ENCODE assay signal across 1 cellular context in the genomic region with DNA sequence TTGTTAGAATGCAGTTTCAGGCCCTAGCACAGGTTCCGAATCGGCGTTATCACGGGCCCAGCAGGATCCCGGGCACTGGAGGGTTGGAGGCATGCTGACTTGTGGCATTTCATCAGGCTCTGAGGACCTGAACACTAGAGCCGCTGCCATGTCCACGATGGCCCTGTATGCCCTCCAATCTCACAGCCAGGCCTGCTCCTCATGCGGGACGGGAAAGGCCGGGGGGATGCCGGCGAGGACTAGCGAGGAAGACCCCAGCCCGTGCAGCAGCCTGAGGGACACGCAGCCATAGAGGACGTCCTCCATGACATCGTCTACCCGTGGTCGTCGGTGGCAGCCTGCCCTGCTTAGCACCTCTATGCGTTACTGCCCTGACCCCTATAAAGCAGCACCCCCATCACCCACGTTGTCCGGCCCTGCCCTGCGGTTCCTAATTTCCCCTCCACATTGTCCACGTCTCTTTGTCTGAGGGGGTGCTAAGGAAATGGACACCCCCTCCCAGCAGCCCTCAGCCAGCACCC.
TF ChIP-seq lines count a peak whose summit lies in the region.

No MANE protein-coding gene starts in this region.

TF ChIP-seq in HepG2, 621 proteins besides CTCF, POLR2A, EP300 and RAD21:
- TF ChIP-seq ZNF616 (CRISPR knock-in tag; IDR thresholded peaks at IDR 0.05; ENCODE audit: low read depth) (no peak), FOXA3 (CRISPR knock-in tag; IDR thresholded peaks at IDR 0.05) (no peak), HINFP (CRISPR knock-in tag; IDR thresholded peaks at IDR 0.05; ENCODE audit: low read depth) (no peak), NFAT5 (CRISPR knock-in tag; IDR thresholded peaks at IDR 0.05) (no peak), TEAD2 (CRISPR knock-in tag; IDR thresholded peaks at IDR 0.05) (no peak), STAG1 (CRISPR knock-in tag; IDR thresholded peaks at IDR 0.05) (no peak), ZNF12 (CRISPR knock-in tag; IDR thresholded peaks at IDR 0.05) (no peak), ZBTB40 (IDR thresholded peaks at IDR 0.05) (no peak), ZBTB40 (CRISPR knock-in tag; IDR thresholded peaks at IDR 0.05) (no peak), ZNF792 (CRISPR knock-in tag; IDR thresholded peaks at IDR 0.05) (no peak), ZBTB1 (CRISPR knock-in tag; IDR thresholded peaks at IDR 0.05; ENCODE audit: borderline replicate concordance) (no peak)
- TF ChIP-seq, protein P1, sequence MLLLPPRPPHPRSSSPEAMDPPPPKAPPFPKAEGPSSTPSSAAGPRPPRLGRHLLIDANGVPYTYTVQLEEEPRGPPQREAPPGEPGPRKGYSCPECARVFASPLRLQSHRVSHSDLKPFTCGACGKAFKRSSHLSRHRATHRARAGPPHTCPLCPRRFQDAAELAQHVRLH (CRISPR knock-in tag; IDR thresholded peaks at IDR 0.05; ENCODE audit: borderline replicate concordance, low read depth), result no peak
- TF ChIP-seq, protein P2, sequence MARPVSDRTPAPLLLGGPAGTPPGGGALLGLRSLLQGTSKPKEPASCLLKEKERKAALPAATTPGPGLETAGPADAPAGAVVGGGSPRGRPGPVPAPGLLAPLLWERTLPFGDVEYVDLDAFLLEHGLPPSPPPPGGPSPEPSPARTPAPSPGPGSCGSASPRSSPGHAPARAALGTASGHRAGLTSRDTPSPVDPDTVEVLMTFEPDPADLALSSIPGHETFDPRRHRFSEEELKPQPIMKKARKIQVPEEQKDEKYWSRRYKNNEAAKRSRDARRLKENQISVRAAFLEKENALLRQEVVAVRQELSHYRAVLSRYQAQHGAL (CRISPR knock-in tag; IDR thresholded peaks at IDR 0.05; ENCODE audit: not compliant biosample characterization), result no peak
- TF ChIP-seq, protein P3, sequence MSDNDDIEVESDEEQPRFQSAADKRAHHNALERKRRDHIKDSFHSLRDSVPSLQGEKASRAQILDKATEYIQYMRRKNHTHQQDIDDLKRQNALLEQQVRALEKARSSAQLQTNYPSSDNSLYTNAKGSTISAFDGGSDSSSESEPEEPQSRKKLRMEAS (IDR thresholded peaks at IDR 0.05), result no peak
